8 cellular contexts compared by ENCODE assay signal in the genomic region with DNA sequence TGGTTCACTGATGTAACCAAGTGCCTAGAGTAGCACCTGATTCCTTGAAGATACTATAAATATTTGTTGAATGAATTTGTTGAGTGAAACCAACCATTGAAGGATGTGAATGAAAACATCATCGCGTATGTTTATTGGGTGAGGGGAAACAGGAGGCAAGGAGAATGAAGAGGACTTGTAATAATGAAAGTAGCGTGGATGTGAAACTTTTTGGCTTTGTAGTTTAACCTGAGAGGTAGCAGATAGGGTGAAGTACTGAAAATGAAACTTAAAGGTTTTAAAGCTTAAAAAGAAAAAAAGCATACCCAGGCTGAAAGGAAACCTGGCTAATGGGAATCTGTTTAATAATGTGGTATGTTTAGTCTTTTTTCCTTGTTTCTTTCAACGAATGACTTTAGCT. TPM values are rescaled to one million over a fixed set of nuclear protein-coding genes. Genes with fewer than 3 reads are reported as not detected.
DNase-seq lines count a peak whose midpoint lies in the region; ATAC-seq and TF ChIP-seq lines count a peak whose summit lies in the region.

No MANE protein-coding gene starts in this region.

- intact Hi-C loops in ascending aorta (cut with DNase I) (no loop called here), stomach (cut with DNase I; ENCODE audit: low total_unique reads) (no loop called here)

- WGBS in stomach, 5 donors: 41 to 51% (median 45%) methylated on average over 4 of the region's 4 CpGs

- DNase-seq in GM20000 (ENCODE audit: low spot score) (peak; percentile 79), ascending aorta (ENCODE audit: low spot score in 2 of 2) (no peak), stomach (no peak), NCI-H187 treated with DMSO at 0.1 percent for 48 hours (lab: John Stamatoyannopoulos, UW) (no peak), SK-N-DZ (ENCODE audit: low spot score) (no peak)
- no peak for DNase-seq in effector memory CD4-positive, alpha-beta T cell

- peaks cover 0 to 25% of the 10 kb centered on the region in 2 donors for H3K4me1 ChIP-seq in ascending aorta
- peaks cover 30 to 72% (median 58%) of the 10 kb centered on the region in 4 donors for H3K4me1 ChIP-seq in stomach
- H3K4me1 ChIP-seq in effector memory CD4-positive, alpha-beta T cell (ENCODE audit: control insufficient read depth, insufficient read depth, low read length, poor library complexity, severe bottlenecking): peaks cover 31% of the 10 kb centered on the region

- H3K27ac ChIP-seq in ascending aorta (peak overlapping the region; percentile 0 to 26), stomach (peak overlapping the region in 2 of 5 donors; percentile 6 to 35)
- no peak overlapping the region for H3K27ac ChIP-seq in effector memory CD4-positive, alpha-beta T cell (ENCODE audit: insufficient read depth, low read length, poor library complexity, severe bottlenecking)

- ATAC-seq in GM18499 (IDR thresholded peaks at IDR 0.05; ENCODE audit: insufficient read depth, unreplicated experiment) (peak; percentile 79), HG03159 (IDR thresholded peaks at IDR 0.05; ENCODE audit: unreplicated experiment) (peak; percentile 79)

- H3K36me3 ChIP-seq in ascending aorta (no peaks in the 10 kb centered on the region), stomach (no peaks in the 10 kb centered on the region)
- no peaks in the 10 kb centered on the region for H3K36me3 ChIP-seq in effector memory CD4-positive, alpha-beta T cell (ENCODE audit: control insufficient read depth, insufficient read depth, low read length)

- TF ChIP-seq CTCF in GM20000 (IDR thresholded peaks at IDR 0.05; ENCODE audit: extremely low read depth, missing control alignments) (no peak), ascending aorta (IDR thresholded peaks at IDR 0.05) (no peak), stomach (IDR thresholded peaks at IDR 0.05) (no peak)

- H3K9me3 ChIP-seq in ascending aorta (no peaks in the 10 kb centered on the region), stomach (no peaks in the 10 kb centered on the region)
- no peaks in the 10 kb centered on the region for H3K9me3 ChIP-seq in effector memory CD4-positive, alpha-beta T cell (ENCODE audit: control insufficient read depth, low read length)

- H3K27me3 ChIP-seq in ascending aorta: no peaks in the 10 kb centered on the region
- no peaks in the 10 kb centered on the region for H3K27me3 ChIP-seq in stomach
- H3K27me3 ChIP-seq in effector memory CD4-positive, alpha-beta T cell (replicated peaks; ENCODE audit: control insufficient read depth, insufficient read depth, low read length, poor library complexity, severe bottlenecking): no peaks in the 10 kb centered on the region

- no peak for TF ChIP-seq EP300 in stomach (IDR thresholded peaks at IDR 0.05)

- H3K4me3 ChIP-seq in ascending aorta (no peak overlapping the region), stomach (no peak overlapping the region)
- no peak overlapping the region for H3K4me3 ChIP-seq in effector memory CD4-positive, alpha-beta T cell (ENCODE audit: insufficient read depth, low read depth, low read length, poor library complexity, severe bottlenecking)

- no peak for TF ChIP-seq POLR2A in stomach (IDR thresholded peaks at IDR 0.05)

RNA-seq across cellular contexts. Expression of a gene that starts 5.2 kb away (rescaled TPM):
- 37.5 TPM for total RNA-seq in ascending aorta
- 10 to 100 TPM in 4 of 5 donors, 1 to 10 TPM in 1; 5.8 to 99.6 (median 60.0) TPM for total RNA-seq in stomach
- polyA plus RNA-seq in stomach: 10 to 100 TPM; 20.2 to 29.4 (median 25.8) TPM
- polyA plus RNA-seq in SK-N-DZ (2014; cell fraction: cytosol; rRNA removed): 32.7 and 37.3 TPM in 2 replicates
- 14.4 and 29.5 TPM in 2 replicates for polyA plus RNA-seq in SK-N-DZ (2014; cell fraction: nucleus; rRNA removed)
